ENCODE assay signal across 8 cellular contexts in genomic region chr16:29160171-29160570, GRCh38.
DNase-seq lines count a peak whose midpoint lies in the region; ATAC-seq and TF ChIP-seq lines count a peak whose summit lies in the region.
"Not testable (repeated sequence)": the region's sequence is repeated elsewhere in the genome, so short reads cannot be mapped to it uniquely, and the experiment has no call there.

No MANE protein-coding gene starts in this region.

- not testable (repeated sequence) for H4K20me1 ChIP-seq in smooth muscle cell (ENCODE audit: low read depth)

- peak overlapping the region; percentile 4 for H2BK12ac ChIP-seq in neuronal stem cell (ENCODE audit: low read length)

- POLR2A ChIA-PET in CD8-positive, alpha-beta memory T cell (lab: Charles Lee); naive thymus-derived CD8-positive, alpha-beta T cell (lab: Charles Lee): not testable (repeated sequence)

- H3K4me1 Mint-ChIP-seq in CD14-positive monocyte (peaks cover 37% of the 10 kb centered on the region), chondrocyte (ENCODE audit: low read depth) (peaks cover 24% of the 10 kb centered on the region)
- peaks cover 5 to 11% (median 8%) of the 10 kb centered on the region in 3 donors for H3K4me1 Mint-ChIP-seq in CD8-positive, alpha-beta memory T cell
- H3K4me1 Mint-ChIP-seq in activated CD4-positive, alpha-beta T cell treated with anti-CD3 and anti-CD28 coated beads, Interleukin-2, amount 10 ng/mL, durations not matched to agents 24 days and 14 days: peaks cover 12% of the 10 kb centered on the region
- H3K4me1 Mint-ChIP-seq in naive thymus-derived CD8-positive, alpha-beta T cell: peaks cover 10 to 29% (median 27%) of the 10 kb centered on the region in 4 donors

- peak overlapping the region; percentile 13 to 83 (median 69) for H3K27ac Mint-ChIP-seq in CD14-positive monocyte
- H3K27ac Mint-ChIP-seq in CD8-positive, alpha-beta memory T cell: peak overlapping the region in 6 of 8 donors; percentile 52 to 92 (median 68)
- peak overlapping the region; percentile 58 for H3K27ac Mint-ChIP-seq in activated CD4-positive, alpha-beta T cell treated with anti-CD3 and anti-CD28 coated beads, Interleukin-2, amount 10 ng/mL, durations not matched to agents 24 days and 14 days
- peak overlapping the region; percentile 30 for H3K27ac Mint-ChIP-seq in chondrocyte (ENCODE audit: unreplicated experiment)
- H3K27ac Mint-ChIP-seq in naive thymus-derived CD8-positive, alpha-beta T cell: peak overlapping the region in 9 of 10 donors; percentile 49 to 95 (median 87)

- H4K91ac ChIP-seq in neuronal stem cell (ENCODE audit: low read depth, low read length, poor library complexity): not testable (repeated sequence)

- H2BK5ac ChIP-seq in neuronal stem cell (ENCODE audit: low read length): not testable (repeated sequence)

- not testable (repeated sequence) for H2BK15ac ChIP-seq in neuronal stem cell (ENCODE audit: low read length)

- not testable (repeated sequence) for H3K4me2 ChIP-seq in neuronal stem cell (ENCODE audit: insufficient read depth, low read length, poor library complexity, severe bottlenecking); smooth muscle cell

- not testable (repeated sequence) for DNase-seq in CD14-positive monocyte (ENCODE audit: low spot score); CD8-positive, alpha-beta memory T cell; activated CD4-positive, alpha-beta T cell treated with anti-CD3 and anti-CD28 coated beads, Interleukin-2, amount 10 ng/mL, durations not matched to agents 24 days and 14 days; chondrocyte (ENCODE audit: low spot score); naive thymus-derived CD8-positive, alpha-beta T cell; neuronal stem cell (ENCODE audit: low spot score); smooth muscle cell (lab: John Stamatoyannopoulos, UW; ENCODE audit: unreplicated experiment)
- peak; percentile 17 for DNase-seq in left ventricle myocardium superior

- no CpG with 5 or more reads among the region's 25 CpGs for WGBS in neuronal stem cell (ENCODE audit: extremely low coverage in 2 of 2, insufficient read length in 2 of 2, insufficient replicate concordance in 1 of 2), 2 donors
- WGBS in smooth muscle cell (ENCODE audit: low lambda C conversion rate): 97% methylated on average over 25 of the region's 25 CpGs

- H3K9me3 Mint-ChIP-seq in CD14-positive monocyte: peaks cover 0 to 10% (median 0%) of the 10 kb centered on the region in 7 donors
- not testable (repeated sequence) for H3K9me3 Mint-ChIP-seq in CD8-positive, alpha-beta memory T cell; activated CD4-positive, alpha-beta T cell treated with anti-CD3 and anti-CD28 coated beads, Interleukin-2, amount 10 ng/mL, durations not matched to agents 24 days and 14 days; chondrocyte (ENCODE audit: low read depth); naive thymus-derived CD8-positive, alpha-beta T cell

- not testable (repeated sequence) for H3K27me3 Mint-ChIP-seq in CD14-positive monocyte (ENCODE audit: low read depth in 3 of 3); CD8-positive, alpha-beta memory T cell; activated CD4-positive, alpha-beta T cell treated with anti-CD3 and anti-CD28 coated beads, Interleukin-2, amount 10 ng/mL, durations not matched to agents 24 days and 14 days; chondrocyte (ENCODE audit: low read depth); naive thymus-derived CD8-positive, alpha-beta T cell

- H2AFZ ChIP-seq in neuronal stem cell (ENCODE audit: low read length); smooth muscle cell (ENCODE audit: low read depth): not testable (repeated sequence)

- not testable (repeated sequence) for H3K4me3 ChIP-seq in CD8-positive, alpha-beta memory T cell (ENCODE audit: low read length); neuronal stem cell (ENCODE audit: low read length in 2 of 2); smooth muscle cell

- peaks cover 25 to 56% of the 10 kb centered on the region in 2 donors for H3K36me3 Mint-ChIP-seq in CD14-positive monocyte
- H3K36me3 Mint-ChIP-seq in CD8-positive, alpha-beta memory T cell: peaks cover 0 to 43% (median 7%) of the 10 kb centered on the region in 3 donors
- not testable (repeated sequence) for H3K36me3 Mint-ChIP-seq in activated CD4-positive, alpha-beta T cell treated with anti-CD3 and anti-CD28 coated beads, Interleukin-2, amount 10 ng/mL, durations not matched to agents 24 days and 14 days (ENCODE audit: low read depth); chondrocyte (ENCODE audit: low read depth); naive thymus-derived CD8-positive, alpha-beta T cell

- H3F3A ChIP-seq in smooth muscle cell (ENCODE audit: low read depth): not testable (repeated sequence)

- not testable (repeated sequence) for H3K4ac ChIP-seq in neuronal stem cell (ENCODE audit: low read length)

- H3K79me2 ChIP-seq in smooth muscle cell (ENCODE audit: low read depth): not testable (repeated sequence)

- H3K9me3 ChIP-seq in CD8-positive, alpha-beta memory T cell (ENCODE audit: low read length); neuronal stem cell (replicated peaks in 1 of 2; ENCODE audit: control insufficient read depth in 2 of 2, insufficient read depth in 1 of 2, low read depth in 1 of 2, low read length in 2 of 2); smooth muscle cell (replicated peaks; ENCODE audit: low read depth): not testable (repeated sequence)

- not testable (repeated sequence) for H2BK120ac ChIP-seq in neuronal stem cell (ENCODE audit: low read depth, low read length)

- intact Hi-C loops in CD14-positive monocyte (cut with micrococcal nuclease); activated CD4-positive, alpha-beta T cell treated with anti-CD3 and anti-CD28 coated beads, Interleukin-2, amount 10 ng/mL, durations not matched to agents 24 days and 14 days (cut with micrococcal nuclease); left ventricle myocardium superior (cut with micrococcal nuclease): not testable (repeated sequence)

- not testable (repeated sequence) for H4K8ac ChIP-seq in neuronal stem cell (ENCODE audit: low read depth, low read length)

- peak overlapping the region; percentile 28 for H2AK5ac ChIP-seq in neuronal stem cell (ENCODE audit: low read depth, low read length)

- CTCF ChIA-PET in CD8-positive, alpha-beta memory T cell (lab: Charles Lee): not testable (repeated sequence)

- H3K14ac ChIP-seq in neuronal stem cell (ENCODE audit: low read length): not testable (repeated sequence)

- not testable (repeated sequence) for H3K9ac ChIP-seq in neuronal stem cell (ENCODE audit: low read depth, low read length, poor library complexity); smooth muscle cell (ENCODE audit: low read depth)

- H3K4me1 ChIP-seq in CD8-positive, alpha-beta memory T cell (ENCODE audit: insufficient read depth, low read length): peaks cover 12% of the 10 kb centered on the region
- H3K4me1 ChIP-seq in neuronal stem cell (ENCODE audit: control insufficient read depth in 2 of 2, insufficient read depth in 1 of 2, low read depth in 1 of 2, low read length in 2 of 2) (peaks cover 5 to 17% of the 10 kb centered on the region in 2 donors), smooth muscle cell (ENCODE audit: low read depth) (peaks cover 14% of the 10 kb centered on the region)

- H3K27ac ChIP-seq in CD8-positive, alpha-beta memory T cell (ENCODE audit: low read depth, low read length); neuronal stem cell (replicated peaks; ENCODE audit: low read length): not testable (repeated sequence)
- H3K27ac ChIP-seq in smooth muscle cell (ENCODE audit: low read depth): peak overlapping the region; percentile 83

- H3K36me3 ChIP-seq in CD8-positive, alpha-beta memory T cell (ENCODE audit: insufficient read depth, low read length); neuronal stem cell (replicated peaks in 1 of 2; ENCODE audit: control insufficient read depth in 2 of 2, insufficient read depth in 2 of 2, low read length in 2 of 2); smooth muscle cell (ENCODE audit: low read depth): not testable (repeated sequence)

- not testable (repeated sequence) for ATAC-seq in left ventricle myocardium superior; naive thymus-derived CD8-positive, alpha-beta T cell

- not testable (repeated sequence) for H3K18ac ChIP-seq in neuronal stem cell (ENCODE audit: low read length)

- H3K27me3 ChIP-seq in CD8-positive, alpha-beta memory T cell (ENCODE audit: insufficient read depth, low read length, poor library complexity, severe bottlenecking); neuronal stem cell (ENCODE audit: control insufficient read depth in 3 of 3, insufficient read depth in 3 of 3, low read depth in 1 of 3, low read length in 3 of 3); smooth muscle cell (ENCODE audit: low read depth): not testable (repeated sequence)

- not testable (repeated sequence) for H3K79me1 ChIP-seq in neuronal stem cell (ENCODE audit: low read depth, low read length)

- not testable (repeated sequence) for H3K4me3 Mint-ChIP-seq in CD14-positive monocyte; CD8-positive, alpha-beta memory T cell; activated CD4-positive, alpha-beta T cell treated with anti-CD3 and anti-CD28 coated beads, Interleukin-2, amount 10 ng/mL, durations not matched to agents 24 days and 14 days; chondrocyte (ENCODE audit: unreplicated experiment)
- peak overlapping the region in 1 of 10 donors; percentile 36 for H3K4me3 Mint-ChIP-seq in naive thymus-derived CD8-positive, alpha-beta T cell

- not testable (repeated sequence) for TF ChIP-seq CTCF in CD14-positive monocyte (IDR thresholded peaks at IDR 0.05); chondrocyte (IDR thresholded peaks at IDR 0.05); smooth muscle cell (IDR thresholded peaks at IDR 0.05; ENCODE audit: borderline replicate concordance, insufficient read depth, poor library complexity, severe bottlenecking)

- peak overlapping the region; percentile 65 for H3K23ac ChIP-seq in neuronal stem cell (ENCODE audit: low read depth, low read length, poor library complexity)

Comparison
In these comparisons a context has a peak if more than half of its experiments do, and no peak if none do; other contexts are left out.
1. H3K27ac Mint-ChIP-seq: peak in every context shown above with its lines; median percentile 87 in naive thymus-derived CD8-positive, alpha-beta T cell; 69 in CD14-positive monocyte; 68 in CD8-positive, alpha-beta memory T cell; 58 in activated CD4-positive, alpha-beta T cell treated with anti-CD3 and anti-CD28 coated beads, Interleukin-2, amount 10 ng/mL, durations not matched to agents 24 days and 14 days; 30 in chondrocyte.